Comparison of ENCODE assay signal across 1 cellular context in the genomic region with DNA sequence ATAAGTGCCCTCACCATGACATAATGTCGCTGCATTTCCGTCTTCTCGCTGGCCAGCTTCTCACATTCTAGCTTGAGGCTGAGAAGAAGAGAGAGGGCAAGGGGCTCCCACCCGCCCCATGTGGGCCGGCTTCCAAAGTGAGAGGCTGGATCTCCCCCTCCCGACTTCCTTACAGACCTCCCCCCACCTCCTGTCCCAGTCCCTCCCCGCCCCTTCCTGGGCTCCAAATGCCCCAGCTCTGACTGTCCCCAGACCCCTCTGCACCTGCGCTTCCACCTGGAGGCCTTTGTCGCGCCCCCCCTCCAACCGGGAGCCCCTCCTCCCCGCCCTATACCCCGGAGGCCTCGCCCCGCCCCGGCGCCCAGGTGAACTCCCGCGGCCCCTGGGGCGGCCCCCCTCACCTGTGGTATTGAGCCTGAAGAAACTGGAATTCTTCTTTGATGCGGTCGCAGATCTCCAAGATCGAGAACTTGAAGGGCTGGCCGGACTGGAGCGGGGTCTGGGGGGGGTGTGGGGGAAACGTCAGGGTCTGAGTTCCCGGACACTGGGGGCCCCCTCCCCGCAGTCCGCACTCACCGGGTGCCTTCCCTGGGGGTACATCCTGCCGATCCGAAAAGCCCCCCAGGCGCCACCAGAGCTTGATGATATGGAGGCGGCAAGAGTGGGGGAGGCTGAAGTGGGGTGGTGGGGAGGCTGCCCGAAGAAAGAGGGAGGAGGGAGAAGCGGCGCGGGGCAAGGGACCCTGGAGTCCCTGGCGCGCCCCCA.
TF ChIP-seq lines count a peak whose summit lies in the region.

No MANE protein-coding gene starts in this region.

TF ChIP-seq in GM12878, 131 proteins besides CTCF, POLR2A, EP300 and RAD21:
- TF ChIP-seq SUZ12 (IDR thresholded peaks at IDR 0.05; ENCODE audit: unreplicated experiment) (peak; percentile 83), ESRRA (IDR thresholded peaks at IDR 0.05; ENCODE audit: low read length) (no peak), ZNF24 (IDR thresholded peaks at IDR 0.05) (no peak)
